Comparison of ENCODE assay signal across 1 cellular context in the genomic region with DNA sequence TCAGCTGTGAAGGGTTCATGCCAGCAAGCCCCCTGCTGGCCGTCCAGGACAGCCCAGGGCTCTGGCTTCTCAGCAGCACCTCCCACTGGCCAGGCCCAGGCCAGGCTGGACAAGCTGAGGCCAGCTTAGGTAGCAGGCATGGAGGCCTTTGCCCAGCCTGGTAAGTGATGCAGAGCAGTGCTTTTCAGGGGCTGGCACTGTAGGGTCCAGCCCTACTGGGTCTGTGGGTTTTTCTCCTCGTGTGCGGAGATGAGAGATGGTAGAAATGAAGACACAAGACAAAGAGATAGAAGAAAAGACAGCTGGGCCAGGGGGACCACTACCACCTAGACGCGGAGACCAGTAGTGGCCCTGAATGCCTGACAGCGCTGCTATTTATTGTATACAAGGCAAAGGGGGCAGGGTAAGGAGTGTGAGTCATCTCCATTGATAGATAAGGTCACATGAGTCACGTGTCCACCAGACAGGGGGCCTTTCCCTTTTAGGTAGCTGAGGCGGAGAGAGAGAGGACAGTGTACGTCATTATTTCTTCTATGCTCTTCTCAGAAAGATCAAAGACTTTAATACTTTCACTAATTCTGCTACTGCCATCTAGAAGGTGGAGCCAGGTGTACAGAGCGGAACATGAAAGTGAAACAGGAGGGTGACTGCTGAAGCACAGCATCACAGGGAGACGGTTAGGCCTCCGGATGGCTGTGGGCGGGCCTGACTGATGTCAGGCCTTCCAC.
A peak's percentile ranks its signal among the peaks of the same experiment; 100 is the strongest.
TF ChIP-seq lines count a peak whose summit lies in the region.
"Not testable (repeated sequence)": the region's sequence is repeated elsewhere in the genome, so short reads cannot be mapped to it uniquely, and the experiment has no call there.

No MANE protein-coding gene starts in this region.

TF ChIP-seq in K562, 482 proteins besides CTCF, POLR2A, EP300 and RAD21 (continued from another document and continues in another):
- TF ChIP-seq, protein P1, sequence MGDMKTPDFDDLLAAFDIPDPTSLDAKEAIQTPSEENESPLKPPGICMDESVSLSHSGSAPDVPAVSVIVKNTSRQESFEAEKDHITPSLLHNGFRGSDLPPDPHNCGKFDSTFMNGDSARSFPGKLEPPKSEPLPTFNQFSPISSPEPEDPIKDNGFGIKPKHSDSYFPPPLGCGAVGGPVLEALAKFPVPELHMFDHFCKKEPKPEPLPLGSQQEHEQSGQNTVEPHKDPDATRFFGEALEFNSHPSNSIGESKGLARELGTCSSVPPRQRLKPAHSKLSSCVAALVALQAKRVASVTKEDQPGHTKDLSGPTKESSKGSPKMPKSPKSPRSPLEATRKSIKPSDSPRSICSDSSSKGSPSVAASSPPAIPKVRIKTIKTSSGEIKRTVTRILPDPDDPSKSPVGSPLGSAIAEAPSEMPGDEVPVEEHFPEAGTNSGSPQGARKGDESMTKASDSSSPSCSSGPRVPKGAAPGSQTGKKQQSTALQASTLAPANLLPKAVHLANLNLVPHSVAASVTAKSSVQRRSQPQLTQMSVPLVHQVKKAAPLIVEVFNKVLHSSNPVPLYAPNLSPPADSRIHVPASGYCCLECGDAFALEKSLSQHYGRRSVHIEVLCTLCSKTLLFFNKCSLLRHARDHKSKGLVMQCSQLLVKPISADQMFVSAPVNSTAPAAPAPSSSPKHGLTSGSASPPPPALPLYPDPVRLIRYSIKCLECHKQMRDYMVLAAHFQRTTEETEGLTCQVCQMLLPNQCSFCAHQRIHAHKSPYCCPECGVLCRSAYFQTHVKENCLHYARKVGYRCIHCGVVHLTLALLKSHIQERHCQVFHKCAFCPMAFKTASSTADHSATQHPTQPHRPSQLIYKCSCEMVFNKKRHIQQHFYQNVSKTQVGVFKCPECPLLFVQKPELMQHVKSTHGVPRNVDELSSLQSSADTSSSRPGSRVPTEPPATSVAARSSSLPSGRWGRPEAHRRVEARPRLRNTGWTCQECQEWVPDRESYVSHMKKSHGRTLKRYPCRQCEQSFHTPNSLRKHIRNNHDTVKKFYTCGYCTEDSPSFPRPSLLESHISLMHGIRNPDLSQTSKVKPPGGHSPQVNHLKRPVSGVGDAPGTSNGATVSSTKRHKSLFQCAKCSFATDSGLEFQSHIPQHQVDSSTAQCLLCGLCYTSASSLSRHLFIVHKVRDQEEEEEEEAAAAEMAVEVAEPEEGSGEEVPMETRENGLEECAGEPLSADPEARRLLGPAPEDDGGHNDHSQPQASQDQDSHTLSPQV (IDR thresholded peaks at IDR 0.05), result 0 out of 2 replicates have a peak, but pooled peaks have one; percentile 60
- TF ChIP-seq, protein P2, sequence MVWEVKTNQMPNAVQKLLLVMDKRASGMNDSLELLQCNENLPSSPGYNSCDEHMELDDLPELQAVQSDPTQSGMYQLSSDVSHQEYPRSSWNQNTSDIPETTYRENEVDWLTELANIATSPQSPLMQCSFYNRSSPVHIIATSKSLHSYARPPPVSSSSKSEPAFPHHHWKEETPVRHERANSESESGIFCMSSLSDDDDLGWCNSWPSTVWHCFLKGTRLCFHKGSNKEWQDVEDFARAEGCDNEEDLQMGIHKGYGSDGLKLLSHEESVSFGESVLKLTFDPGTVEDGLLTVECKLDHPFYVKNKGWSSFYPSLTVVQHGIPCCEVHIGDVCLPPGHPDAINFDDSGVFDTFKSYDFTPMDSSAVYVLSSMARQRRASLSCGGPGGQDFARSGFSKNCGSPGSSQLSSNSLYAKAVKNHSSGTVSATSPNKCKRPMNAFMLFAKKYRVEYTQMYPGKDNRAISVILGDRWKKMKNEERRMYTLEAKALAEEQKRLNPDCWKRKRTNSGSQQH (CRISPR knock-in tag; IDR thresholded peaks at IDR 0.05), result peak; percentile 74; the same call in 1 of the 2 replicates
- TF ChIP-seq, protein P3, sequence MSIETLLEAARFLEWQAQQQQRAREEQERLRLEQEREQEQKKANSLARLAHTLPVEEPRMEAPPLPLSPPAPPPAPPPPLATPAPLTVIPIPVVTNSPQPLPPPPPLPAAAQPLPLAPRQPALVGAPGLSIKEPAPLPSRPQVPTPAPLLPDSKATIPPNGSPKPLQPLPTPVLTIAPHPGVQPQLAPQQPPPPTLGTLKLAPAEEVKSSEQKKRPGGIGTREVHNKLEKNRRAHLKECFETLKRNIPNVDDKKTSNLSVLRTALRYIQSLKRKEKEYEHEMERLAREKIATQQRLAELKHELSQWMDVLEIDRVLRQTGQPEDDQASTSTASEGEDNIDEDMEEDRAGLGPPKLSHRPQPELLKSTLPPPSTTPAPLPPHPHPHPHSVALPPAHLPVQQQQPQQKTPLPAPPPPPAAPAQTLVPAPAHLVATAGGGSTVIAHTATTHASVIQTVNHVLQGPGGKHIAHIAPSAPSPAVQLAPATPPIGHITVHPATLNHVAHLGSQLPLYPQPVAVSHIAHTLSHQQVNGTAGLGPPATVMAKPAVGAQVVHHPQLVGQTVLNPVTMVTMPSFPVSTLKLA (conservative IDR thresholded peaks at IDR 0.05), result peak; percentile 85 to 91
- peak; percentile 81 for TF ChIP-seq CTBP1 (IDR thresholded peaks at IDR 0.05; ENCODE audit: borderline replicate concordance)
- TF ChIP-seq, protein P4, sequence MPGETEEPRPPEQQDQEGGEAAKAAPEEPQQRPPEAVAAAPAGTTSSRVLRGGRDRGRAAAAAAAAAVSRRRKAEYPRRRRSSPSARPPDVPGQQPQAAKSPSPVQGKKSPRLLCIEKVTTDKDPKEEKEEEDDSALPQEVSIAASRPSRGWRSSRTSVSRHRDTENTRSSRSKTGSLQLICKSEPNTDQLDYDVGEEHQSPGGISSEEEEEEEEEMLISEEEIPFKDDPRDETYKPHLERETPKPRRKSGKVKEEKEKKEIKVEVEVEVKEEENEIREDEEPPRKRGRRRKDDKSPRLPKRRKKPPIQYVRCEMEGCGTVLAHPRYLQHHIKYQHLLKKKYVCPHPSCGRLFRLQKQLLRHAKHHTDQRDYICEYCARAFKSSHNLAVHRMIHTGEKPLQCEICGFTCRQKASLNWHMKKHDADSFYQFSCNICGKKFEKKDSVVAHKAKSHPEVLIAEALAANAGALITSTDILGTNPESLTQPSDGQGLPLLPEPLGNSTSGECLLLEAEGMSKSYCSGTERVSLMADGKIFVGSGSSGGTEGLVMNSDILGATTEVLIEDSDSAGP (CRISPR knock-in tag; IDR thresholded peaks at IDR 0.05), result 0 out of 2 replicates have a peak, but pooled peaks have one; percentile 51
- peak; percentile 83; the same call in 1 of the 2 replicates for TF ChIP-seq ZNF785 (CRISPR knock-in tag; IDR thresholded peaks at IDR 0.05)
- TF ChIP-seq, protein P5, sequence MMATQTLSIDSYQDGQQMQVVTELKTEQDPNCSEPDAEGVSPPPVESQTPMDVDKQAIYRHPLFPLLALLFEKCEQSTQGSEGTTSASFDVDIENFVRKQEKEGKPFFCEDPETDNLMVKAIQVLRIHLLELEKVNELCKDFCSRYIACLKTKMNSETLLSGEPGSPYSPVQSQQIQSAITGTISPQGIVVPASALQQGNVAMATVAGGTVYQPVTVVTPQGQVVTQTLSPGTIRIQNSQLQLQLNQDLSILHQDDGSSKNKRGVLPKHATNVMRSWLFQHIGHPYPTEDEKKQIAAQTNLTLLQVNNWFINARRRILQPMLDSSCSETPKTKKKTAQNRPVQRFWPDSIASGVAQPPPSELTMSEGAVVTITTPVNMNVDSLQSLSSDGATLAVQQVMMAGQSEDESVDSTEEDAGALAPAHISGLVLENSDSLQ (IDR thresholded peaks at IDR 0.05), result peak; percentile 83
- TF ChIP-seq NCOR1 (IDR thresholded peaks at IDR 0.05), result peak; percentile 64
- TF ChIP-seq, protein P6, sequence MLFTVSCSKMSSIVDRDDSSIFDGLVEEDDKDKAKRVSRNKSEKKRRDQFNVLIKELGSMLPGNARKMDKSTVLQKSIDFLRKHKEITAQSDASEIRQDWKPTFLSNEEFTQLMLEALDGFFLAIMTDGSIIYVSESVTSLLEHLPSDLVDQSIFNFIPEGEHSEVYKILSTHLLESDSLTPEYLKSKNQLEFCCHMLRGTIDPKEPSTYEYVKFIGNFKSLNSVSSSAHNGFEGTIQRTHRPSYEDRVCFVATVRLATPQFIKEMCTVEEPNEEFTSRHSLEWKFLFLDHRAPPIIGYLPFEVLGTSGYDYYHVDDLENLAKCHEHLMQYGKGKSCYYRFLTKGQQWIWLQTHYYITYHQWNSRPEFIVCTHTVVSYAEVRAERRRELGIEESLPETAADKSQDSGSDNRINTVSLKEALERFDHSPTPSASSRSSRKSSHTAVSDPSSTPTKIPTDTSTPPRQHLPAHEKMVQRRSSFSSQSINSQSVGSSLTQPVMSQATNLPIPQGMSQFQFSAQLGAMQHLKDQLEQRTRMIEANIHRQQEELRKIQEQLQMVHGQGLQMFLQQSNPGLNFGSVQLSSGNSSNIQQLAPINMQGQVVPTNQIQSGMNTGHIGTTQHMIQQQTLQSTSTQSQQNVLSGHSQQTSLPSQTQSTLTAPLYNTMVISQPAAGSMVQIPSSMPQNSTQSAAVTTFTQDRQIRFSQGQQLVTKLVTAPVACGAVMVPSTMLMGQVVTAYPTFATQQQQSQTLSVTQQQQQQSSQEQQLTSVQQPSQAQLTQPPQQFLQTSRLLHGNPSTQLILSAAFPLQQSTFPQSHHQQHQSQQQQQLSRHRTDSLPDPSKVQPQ (CRISPR knock-in tag; IDR thresholded peaks at IDR 0.05; ENCODE audit: borderline replicate concordance), result 0 out of 2 replicates have a peak, but pooled peaks have one; percentile 62
- peak; percentile 45 for TF ChIP-seq BRD9 (IDR thresholded peaks at IDR 0.05; ENCODE audit: low read depth, partially characterized antibody)
- TF ChIP-seq GATA2 (CRISPR knock-in tag; IDR thresholded peaks at IDR 0.05), result peak; percentile 41; the same call in 1 of the 2 replicates
- peak; percentile 89 for TF ChIP-seq ARID1B (IDR thresholded peaks at IDR 0.05)
- TF ChIP-seq FOS (IDR thresholded peaks at IDR 0.05; ENCODE audit: extremely low read depth, insufficient read length), result peak; percentile 74
- TF ChIP-seq MTA3 (IDR thresholded peaks at IDR 0.05; ENCODE audit: borderline replicate concordance), result peak; percentile 58; the same call in 1 of the 2 replicates
- TF ChIP-seq SIN3A (IDR thresholded peaks at IDR 0.05; ENCODE audit: borderline replicate concordance in 2 of 2, control insufficient read depth in 1 of 2, low read depth in 2 of 2, low read length in 2 of 2), result peak in 1 of 2 experiments; percentile 37; a peak in 1 of 4 replicates
- peak; percentile 94 for TF ChIP-seq SMAD4 (CRISPR knock-in tag; conservative IDR thresholded peaks at IDR 0.05)
- TF ChIP-seq FOXK2 (conservative IDR thresholded peaks at IDR 0.05 in 1 of 2, IDR thresholded peaks at IDR 0.05 in 1 of 2; ENCODE audit: low read depth in 2 of 2), result peak; percentile 95 to 96
- TF ChIP-seq EHMT2 (IDR thresholded peaks at IDR 0.05), result peak; percentile 68; the same call in 1 of the 2 replicates
- TF ChIP-seq, protein P7, sequence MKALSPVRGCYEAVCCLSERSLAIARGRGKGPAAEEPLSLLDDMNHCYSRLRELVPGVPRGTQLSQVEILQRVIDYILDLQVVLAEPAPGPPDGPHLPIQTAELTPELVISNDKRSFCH (CRISPR knock-in tag; IDR thresholded peaks at IDR 0.05), result not testable (repeated sequence)
- TF ChIP-seq, protein P7 (tag; IDR thresholded peaks at IDR 0.05), result 0 out of 2 replicates have a peak, but pooled peaks have one; percentile 30
- TF ChIP-seq, protein P8, sequence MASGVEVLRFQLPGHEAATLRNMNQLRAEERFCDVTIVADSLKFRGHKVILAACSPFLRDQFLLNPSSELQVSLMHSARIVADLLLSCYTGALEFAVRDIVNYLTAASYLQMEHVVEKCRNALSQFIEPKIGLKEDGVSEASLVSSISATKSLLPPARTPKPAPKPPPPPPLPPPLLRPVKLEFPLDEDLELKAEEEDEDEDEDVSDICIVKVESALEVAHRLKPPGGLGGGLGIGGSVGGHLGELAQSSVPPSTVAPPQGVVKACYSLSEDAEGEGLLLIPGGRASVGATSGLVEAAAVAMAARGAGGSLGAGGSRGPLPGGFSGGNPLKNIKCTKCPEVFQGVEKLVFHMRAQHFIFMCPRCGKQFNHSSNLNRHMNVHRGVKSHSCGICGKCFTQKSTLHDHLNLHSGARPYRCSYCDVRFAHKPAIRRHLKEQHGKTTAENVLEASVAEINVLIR (CRISPR knock-in tag; IDR thresholded peaks at IDR 0.05), result 0 out of 2 replicates have a peak, but pooled peaks have one; percentile 15
- peak in 1 of 2 experiments; percentile 51; a peak in 1 of 4 replicates for TF ChIP-seq RCOR1 (IDR thresholded peaks at IDR 0.05; ENCODE audit: borderline replicate concordance in 1 of 2, low read depth in 2 of 2, low read length in 2 of 2)
- TF ChIP-seq, protein P9, sequence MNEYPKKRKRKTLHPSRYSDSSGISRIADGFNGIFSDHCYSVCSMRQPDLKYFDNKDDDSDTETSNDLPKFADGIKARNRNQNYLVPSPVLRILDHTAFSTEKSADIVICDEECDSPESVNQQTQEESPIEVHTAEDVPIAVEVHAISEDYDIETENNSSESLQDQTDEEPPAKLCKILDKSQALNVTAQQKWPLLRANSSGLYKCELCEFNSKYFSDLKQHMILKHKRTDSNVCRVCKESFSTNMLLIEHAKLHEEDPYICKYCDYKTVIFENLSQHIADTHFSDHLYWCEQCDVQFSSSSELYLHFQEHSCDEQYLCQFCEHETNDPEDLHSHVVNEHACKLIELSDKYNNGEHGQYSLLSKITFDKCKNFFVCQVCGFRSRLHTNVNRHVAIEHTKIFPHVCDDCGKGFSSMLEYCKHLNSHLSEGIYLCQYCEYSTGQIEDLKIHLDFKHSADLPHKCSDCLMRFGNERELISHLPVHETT (CRISPR knock-in tag; conservative IDR thresholded peaks at IDR 0.05 in 1 of 2, IDR thresholded peaks at IDR 0.05 in 1 of 2), result peak in 1 of 2 experiments; percentile 37; a peak in 1 of 4 replicates
- TF ChIP-seq HIVEP1 (CRISPR knock-in tag; IDR thresholded peaks at IDR 0.05), result 0 out of 2 replicates have a peak, but pooled peaks have one; percentile 49
- peak; percentile 95 for TF ChIP-seq SMARCA4 (IDR thresholded peaks at IDR 0.05)
- TF ChIP-seq TOE1 (IDR thresholded peaks at IDR 0.05; ENCODE audit: borderline replicate concordance), result peak; percentile 97
- TF ChIP-seq TOE1 (CRISPR knock-in tag; IDR thresholded peaks at IDR 0.05; ENCODE audit: borderline replicate concordance, low read depth), result not testable (repeated sequence)
- peak; percentile 62; the same call in 1 of the 2 replicates for TF ChIP-seq ZEB2 (IDR thresholded peaks at IDR 0.05)
- TF ChIP-seq BHLHE40 (IDR thresholded peaks at IDR 0.05; ENCODE audit: low read length), result peak; percentile 96
- TF ChIP-seq, protein P10, sequence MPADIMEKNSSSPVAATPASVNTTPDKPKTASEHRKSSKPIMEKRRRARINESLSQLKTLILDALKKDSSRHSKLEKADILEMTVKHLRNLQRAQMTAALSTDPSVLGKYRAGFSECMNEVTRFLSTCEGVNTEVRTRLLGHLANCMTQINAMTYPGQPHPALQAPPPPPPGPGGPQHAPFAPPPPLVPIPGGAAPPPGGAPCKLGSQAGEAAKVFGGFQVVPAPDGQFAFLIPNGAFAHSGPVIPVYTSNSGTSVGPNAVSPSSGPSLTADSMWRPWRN (IDR thresholded peaks at IDR 0.05; ENCODE audit: low read depth), result peak; percentile 58; the same call in 1 of the 2 replicates
- TF ChIP-seq JUND (IDR thresholded peaks at IDR 0.05; ENCODE audit: borderline replicate concordance, low read depth, low read length), result peak; percentile 98
- TF ChIP-seq JUND (tag; IDR thresholded peaks at IDR 0.05; ENCODE audit: borderline replicate concordance, low read depth, low read length), result peak; percentile 98
- peak; percentile 77 for TF ChIP-seq CREM (IDR thresholded peaks at IDR 0.05; ENCODE audit: low read depth)
- TF ChIP-seq SMARCA5 (IDR thresholded peaks at IDR 0.05), result peak; percentile 97
- peak; percentile 65; the same call in 1 of the 2 replicates for TF ChIP-seq SP1 (CRISPR knock-in tag; IDR thresholded peaks at IDR 0.05)
- 0 out of 2 replicates have a peak, but pooled peaks have one; percentile 49 for TF ChIP-seq NCOA1 (IDR thresholded peaks at IDR 0.05; ENCODE audit: low read depth)
- peak; percentile 37 for TF ChIP-seq NR2C1 (IDR thresholded peaks at IDR 0.05)
- peak; percentile 46 for TF ChIP-seq NR2C1 (tag; IDR thresholded peaks at IDR 0.05)
- peak; percentile 72 for TF ChIP-seq ZFX (CRISPR knock-in tag; IDR thresholded peaks at IDR 0.05)
